ENCODE assay signal across 12 cellular contexts in genomic region chr3:127729556-127730056, GRCh38. TPM values are rescaled to one million over a fixed set of nuclear protein-coding genes. Genes with fewer than 3 reads are reported as not detected.
DNase-seq lines count a peak whose midpoint lies in the region; ATAC-seq and TF ChIP-seq lines count a peak whose summit lies in the region.
"Had no signal": no experiment of that assay in that cellular context is flagged by ENCODE, and none has a peak within 500 bp of the region (broad histone marks: within the 10 kb centered on the region; RNA-seq: fewer than 3 reads in every experiment).

No MANE protein-coding gene starts in this region.

- TF ChIP-seq POLR2A in stomach (IDR thresholded peaks at IDR 0.05) = no peak

- DNase-seq in DMS79 (lab: John Stamatoyannopoulos, UW) (peak; percentile 60), NCI-H2107 (lab: John Stamatoyannopoulos, UW) (peak; percentile 56), mucosa of descending colon (no peak), stomach (no peak)
- DNase-seq: activated CD4-positive, alpha-beta T cell treated with anti-CD3 and anti-CD28 coated beads, Interleukin-2, amount 50 U/mL, for 4 hours; activated naive CD8-positive, alpha-beta T cell treated with anti-CD3 and anti-CD28 coated beads for 36 hours; effector memory CD4-positive, alpha-beta T cell had no signal

- no peak for TF ChIP-seq EP300 in stomach (IDR thresholded peaks at IDR 0.05)

- no peaks in the 10 kb centered on the region for H3K27me3 ChIP-seq in stomach

- intact Hi-C loops in mucosa of descending colon (cut with DNase I, micrococcal nuclease) (no loop called here), stomach (cut with DNase I; ENCODE audit: low total_unique reads) (no loop called here)

- no peak for TF ChIP-seq CTCF in brain (conservative IDR thresholded peaks at IDR 0.05)
- TF ChIP-seq CTCF in mucosa of descending colon (IDR thresholded peaks at IDR 0.05) = no peak
- no peak for TF ChIP-seq CTCF in stomach (IDR thresholded peaks at IDR 0.05)

- H3K4me1 ChIP-seq in mucosa of descending colon (ENCODE audit: low read depth) (no peaks in the 10 kb centered on the region), stomach (peaks cover 10 to 36% (median 20%) of the 10 kb centered on the region in 4 donors)

- no peak overlapping the region for H3K4me3 Mint-ChIP-seq in brain
- H3K4me3 Mint-ChIP-seq: activated naive CD8-positive, alpha-beta T cell treated with anti-CD3 and anti-CD28 coated beads for 36 hours; type B pancreatic cell had no signal

- no peaks in the 10 kb centered on the region for H3K9me3 ChIP-seq in mucosa of descending colon
- no peaks in the 10 kb centered on the region for H3K9me3 ChIP-seq in stomach

- peak overlapping the region in 4 of 5 experiments; percentile 36 to 65 (median 49) for H3K27ac Mint-ChIP-seq in brain
- H3K27ac Mint-ChIP-seq: activated naive CD8-positive, alpha-beta T cell treated with anti-CD3 and anti-CD28 coated beads for 36 hours; type B pancreatic cell had no signal

- peaks cover 8% of the 10 kb centered on the region for H3K36me3 Mint-ChIP-seq in brain
- H3K36me3 Mint-ChIP-seq: activated naive CD8-positive, alpha-beta T cell treated with anti-CD3 and anti-CD28 coated beads for 36 hours; type B pancreatic cell had no signal

- H3K4me3 ChIP-seq in mucosa of descending colon = no peak overlapping the region
- no peak overlapping the region for H3K4me3 ChIP-seq in stomach

- H3K9me3 Mint-ChIP-seq in brain = peaks cover 0 to 6% (median 3%) of the 10 kb centered on the region in 5 experiments
- H3K9me3 Mint-ChIP-seq: activated naive CD8-positive, alpha-beta T cell treated with anti-CD3 and anti-CD28 coated beads for 36 hours had no signal

- peaks cover 42% of the 10 kb centered on the region for H3K4me1 Mint-ChIP-seq in brain
- H3K4me1 Mint-ChIP-seq: activated naive CD8-positive, alpha-beta T cell treated with anti-CD3 and anti-CD28 coated beads for 36 hours had no signal

- H3K36me3 ChIP-seq in mucosa of descending colon (ENCODE audit: low read depth) (no peaks in the 10 kb centered on the region), stomach (no peaks in the 10 kb centered on the region)

- no peaks in the 10 kb centered on the region for H3K27me3 Mint-ChIP-seq in brain

- peak; percentile 37 for ATAC-seq in mucosa of descending colon
- no peak for ATAC-seq in HG03025 (IDR thresholded peaks at IDR 0.05; ENCODE audit: low FRiP score, unreplicated experiment)
- no peak for ATAC-seq in HG02970 (IDR thresholded peaks at IDR 0.05; ENCODE audit: low FRiP score, unreplicated experiment)
- no peak for ATAC-seq in SK-N-SH treated with all-trans-retinoic acid at 6 μM for 48 hours

- WGBS in stomach, 5 donors = 77 to 97% (median 90%) methylated on average over 4 of the region's 4 CpGs

- peak overlapping the region in 2 of 5 donors; percentile 9 to 16 for H3K27ac ChIP-seq in stomach

TF ChIP-seq in SK-N-SH treated with all-trans-retinoic acid at 6 μM for 48 hours, 23 proteins besides CTCF, POLR2A, EP300 and RAD21:
- TF ChIP-seq CSDC2 (CRISPR knock-in tag; IDR thresholded peaks at IDR 0.05) = no peak
- TF ChIP-seq ZFP30 (CRISPR knock-in tag; IDR thresholded peaks at IDR 0.05) = no peak
- no peak for TF ChIP-seq ZNF8 (CRISPR knock-in tag; IDR thresholded peaks at IDR 0.05)
- no peak for TF ChIP-seq ARNTL (CRISPR knock-in tag; IDR thresholded peaks at IDR 0.05; ENCODE audit: borderline replicate concordance, low read depth)
- no peak for TF ChIP-seq CSRNP3 (CRISPR knock-in tag; IDR thresholded peaks at IDR 0.05)
- no peak for TF ChIP-seq ZNF70 (CRISPR knock-in tag; IDR thresholded peaks at IDR 0.05)
- no peak for TF ChIP-seq TOX (CRISPR knock-in tag; IDR thresholded peaks at IDR 0.05; ENCODE audit: borderline replicate concordance)
- no peak for TF ChIP-seq SNAI2 (CRISPR knock-in tag; IDR thresholded peaks at IDR 0.05)
- no peak for TF ChIP-seq ZFP3 (CRISPR knock-in tag; IDR thresholded peaks at IDR 0.05)
- no peak for TF ChIP-seq TCF4 (CRISPR knock-in tag; IDR thresholded peaks at IDR 0.05; ENCODE audit: borderline replicate concordance)
- TF ChIP-seq OSR1 (CRISPR knock-in tag; IDR thresholded peaks at IDR 0.05) = no peak
- TF ChIP-seq BACH2 (CRISPR knock-in tag; IDR thresholded peaks at IDR 0.05; ENCODE audit: borderline replicate concordance) = no peak
- TF ChIP-seq, protein P1, sequence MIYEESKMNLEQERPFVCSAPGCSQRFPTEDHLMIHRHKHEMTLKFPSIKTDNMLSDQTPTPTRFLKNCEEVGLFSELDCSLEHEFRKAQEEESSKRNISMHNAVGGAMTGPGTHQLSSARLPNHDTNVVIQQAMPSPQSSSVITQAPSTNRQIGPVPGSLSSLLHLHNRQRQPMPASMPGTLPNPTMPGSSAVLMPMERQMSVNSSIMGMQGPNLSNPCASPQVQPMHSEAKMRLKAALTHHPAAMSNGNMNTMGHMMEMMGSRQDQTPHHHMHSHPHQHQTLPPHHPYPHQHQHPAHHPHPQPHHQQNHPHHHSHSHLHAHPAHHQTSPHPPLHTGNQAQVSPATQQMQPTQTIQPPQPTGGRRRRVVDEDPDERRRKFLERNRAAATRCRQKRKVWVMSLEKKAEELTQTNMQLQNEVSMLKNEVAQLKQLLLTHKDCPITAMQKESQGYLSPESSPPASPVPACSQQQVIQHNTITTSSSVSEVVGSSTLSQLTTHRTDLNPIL (CRISPR knock-in tag; IDR thresholded peaks at IDR 0.05; ENCODE audit: low read depth) = no peak
- TF ChIP-seq ZC3H10 (CRISPR knock-in tag; IDR thresholded peaks at IDR 0.05) = no peak
- no peak for TF ChIP-seq GLIS3 (CRISPR knock-in tag; IDR thresholded peaks at IDR 0.05)
- TF ChIP-seq PPARA (CRISPR knock-in tag; IDR thresholded peaks at IDR 0.05; ENCODE audit: borderline replicate concordance) = no peak

RNA-seq across cellular contexts. Expression of gene ABTB1, which starts 56.9 kb away (rescaled TPM):
- 43.7 TPM for polyA plus RNA-seq in brain (ENCODE audit: insufficient read depth, low read depth, low replicate concordance)
- total RNA-seq in mucosa of descending colon = 10 to 100 TPM; 19.9 to 48.7 (median 33.7) TPM
- 100 to 1,000 TPM in 1 of 5 donors, 10 to 100 TPM in 4; 22.0 to 113 (median 56.6) TPM for total RNA-seq in stomach
- 10 to 100 TPM; 25.7 to 36.3 (median 34.4) TPM for polyA plus RNA-seq in stomach

Comparison
In these comparisons a context has a peak if more than half of its experiments do, and no peak if none do; other contexts are left out.
1. DNase-seq: peak in DMS79 (single experiment) and NCI-H2107 (single experiment); none in mucosa of descending colon (0 of 3) and stomach (single experiment).